Comparison of ENCODE assay signal across 31 cellular contexts in the genomic region with DNA sequence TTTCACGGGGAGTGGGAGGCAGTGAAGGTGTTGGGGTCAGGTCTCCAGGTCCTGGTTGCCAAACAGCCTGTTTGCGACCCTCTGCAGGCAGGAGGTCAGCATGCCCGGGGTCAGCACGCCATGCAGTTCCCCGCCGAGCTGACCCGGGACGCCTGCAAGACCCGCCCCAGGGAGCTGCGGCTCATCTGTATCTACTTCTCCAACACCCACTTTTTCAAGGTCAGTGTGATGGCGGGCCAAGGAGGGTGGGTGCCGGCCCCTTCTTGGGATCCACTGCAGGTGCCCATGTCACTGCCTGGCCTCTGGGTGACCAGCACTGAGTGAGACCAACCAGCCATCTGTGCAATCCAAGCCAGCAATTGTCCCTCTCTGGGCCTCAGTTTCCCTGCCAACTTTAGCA. TPM values are rescaled to one million over a fixed set of nuclear protein-coding genes. Genes with fewer than 3 reads are reported as not detected.
"Had no signal": no experiment of that assay in that cellular context is flagged by ENCODE, and none has a peak within 500 bp of the region (broad histone marks: within the 10 kb centered on the region; RNA-seq: fewer than 3 reads in every experiment).

No MANE protein-coding gene starts in this region.

- H3K27ac ChIP-seq: colonic mucosa, epithelial cell of prostate, gastrocnemius medialis, left lung, neural progenitor cell, prostate gland, sigmoid colon, thoracic aorta, tibial nerve, upper lobe of right lung, uterus had no signal

- H3K27ac Mint-ChIP-seq: dendritic cell treated with granulocyte-macrophage colony-stimulating factor and Interleukin-4, amounts not matched to agents 40 ng/mL and 50 ng/mL, for 4 days; nephron; neural progenitor cell; stimulated activated memory B cell treated with anti-CD40 and anti-IgM and Interleukin-4, amounts not matched to agents 10 μg/mL and 1 μg/mL and 100 μg/mL, for 72 hours had no signal

- H3K9me3 ChIP-seq: colonic mucosa, gastrocnemius medialis, prostate gland, thoracic aorta had no signal

- H3K4me1 Mint-ChIP-seq: endodermal cell, nephron had no signal

- H3K27me3 Mint-ChIP-seq: stimulated activated memory B cell treated with anti-CD40 and anti-IgM and Interleukin-4, amounts not matched to agents 10 μg/mL and 1 μg/mL and 100 μg/mL, for 72 hours had no signal

- DNase-seq: colonic mucosa; effector CD8-positive, alpha-beta T cell; endodermal cell; foreskin fibroblast; gastrocnemius medialis; head of caudate nucleus; left cardiac atrium; left lung; mammary epithelial cell; nucleus accumbens; right cardiac atrium; sigmoid colon; stimulated activated CD4-positive, alpha-beta T cell treated with anti-CD3 and anti-CD28 coated beads, Interleukin-2, amount 100 ng/mL, for 24 hours; stimulated activated CD4-positive, alpha-beta T cell treated with anti-CD3 and anti-CD28 coated beads, Interleukin-4, amount 100 ng/mL, for 24 hours; stimulated activated naive CD8-positive, alpha-beta T cell treated with anti-CD3 and anti-CD28 coated beads, Interleukin-15, Interleukin-2, amounts not matched to agents 100 U/mL and 50 U/mL, for 24 hours; substantia nigra; upper lobe of right lung; uterus had no signal

- H3K4me3 ChIP-seq: colonic mucosa, gastrocnemius medialis, left lung, neural progenitor cell, prostate gland, sigmoid colon, thoracic aorta, tibial nerve, upper lobe of right lung, uterus had no signal

- H3K27me3 ChIP-seq: colonic mucosa, neural progenitor cell, upper lobe of right lung, uterus had no signal

- ATAC-seq: esophagus mucosa; gastrocnemius medialis; left cardiac atrium; left lung; right cardiac atrium; stimulated activated memory B cell treated with anti-CD40 and anti-IgM and Interleukin-4, amounts not matched to agents 10 μg/mL and 1 μg/mL and 100 μg/mL, for 72 hours; stimulated activated naive CD8-positive, alpha-beta T cell treated with anti-CD3 and anti-CD28 coated beads, Interleukin-15, Interleukin-2, amounts not matched to agents 100 U/mL and 50 U/mL, for 24 hours; upper lobe of right lung had no signal

- H3K36me3 ChIP-seq: colonic mucosa, gastrocnemius medialis, left lung, neural progenitor cell, prostate gland, sigmoid colon, thoracic aorta, tibial nerve, upper lobe of right lung, uterus had no signal

- H3K4me1 ChIP-seq: colonic mucosa, gastrocnemius medialis, left lung, neural progenitor cell, prostate gland, sigmoid colon, tibial nerve, upper lobe of right lung, uterus had no signal

- H3K4me3 Mint-ChIP-seq: dendritic cell treated with granulocyte-macrophage colony-stimulating factor and Interleukin-4, amounts not matched to agents 40 ng/mL and 50 ng/mL, for 4 days; endodermal cell; nephron; neural progenitor cell; stimulated activated memory B cell treated with anti-CD40 and anti-IgM and Interleukin-4, amounts not matched to agents 10 μg/mL and 1 μg/mL and 100 μg/mL, for 72 hours had no signal

- H3K36me3 Mint-ChIP-seq: neural progenitor cell had no signal

RNA-seq across cellular contexts. Expression of gene ADGRG5, which starts 21.3 kb away (rescaled TPM):
- total RNA-seq: chondrocyte, gastrocnemius medialis, glomerular endothelial cell, mammary epithelial cell, osteocyte, skeletal muscle tissue had no signal
